In genomic region chr9:89330513-89330912, GRCh38 we compare ENCODE assay signal across 7 cellular contexts.
"Had no signal": no experiment of that assay in that cellular context is flagged by ENCODE, and none has a peak within 500 bp of the region (broad histone marks: within the 10 kb centered on the region; RNA-seq: fewer than 3 reads in every experiment).

No MANE protein-coding gene starts in this region.

- DNase-seq: H9, HCEC 1CT, KG1 had no signal

- H3K4me2 ChIP-seq: GM23338 had no signal

- H3K4me3 Mint-ChIP-seq: GM23338, H9 had no signal

- H3K4me3 ChIP-seq: GM23338, K562 had no signal

- H3K27ac ChIP-seq: HL-60 had no signal

- H2AFZ ChIP-seq: GM23338 had no signal

- ATAC-seq: GM23338, HepG2, K562 had no signal

- H3K27ac Mint-ChIP-seq: GM23338, H9 had no signal

- H3K4me1 Mint-ChIP-seq: GM23338, H9 had no signal
